Comparison of ENCODE assay signal across 1 cellular context in the genomic region with DNA sequence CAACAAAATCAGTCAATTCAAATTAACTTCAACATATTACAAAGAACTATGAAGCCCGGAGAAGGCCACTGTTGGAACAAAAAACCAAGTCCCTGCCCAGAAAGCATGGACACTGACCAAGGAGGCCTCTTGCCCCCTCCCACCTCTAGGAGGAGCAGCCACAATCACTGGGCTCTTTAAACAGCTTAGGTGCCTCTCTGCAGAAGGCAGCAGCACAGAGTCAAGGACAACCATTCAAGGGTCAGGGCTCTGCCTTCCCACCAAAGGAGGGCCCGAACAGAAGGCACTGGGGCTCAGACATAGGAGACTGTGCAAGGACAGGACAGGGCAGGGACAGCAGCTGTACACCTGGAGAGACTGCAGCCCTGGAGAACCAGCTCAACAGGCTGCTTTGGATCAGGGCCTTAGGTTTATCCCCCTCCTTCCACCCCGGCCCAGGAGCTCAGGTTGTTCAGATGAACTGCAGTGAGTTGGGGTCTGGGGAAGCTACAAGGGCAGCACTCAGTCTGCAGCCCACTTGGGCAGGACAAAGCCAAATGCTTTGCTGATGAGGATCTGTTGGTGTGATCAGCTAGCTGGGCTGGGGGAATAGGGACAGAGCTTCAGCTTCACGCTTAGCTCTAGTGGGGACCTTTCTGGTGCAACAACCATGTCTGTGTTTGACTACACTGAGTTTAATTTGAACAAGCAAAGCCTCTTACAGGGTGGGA.
TF ChIP-seq lines count a peak whose summit lies in the region.

No MANE protein-coding gene starts in this region.

TF ChIP-seq in GM23338, 12 proteins besides CTCF, POLR2A, EP300 and RAD21 (continued from another document):
- TF ChIP-seq EZH2phosphoT487 (IDR thresholded peaks at IDR 0.05; ENCODE audit: unreplicated experiment) (no peak), REST (IDR thresholded peaks at IDR 0.05; ENCODE audit: unreplicated experiment) (no peak), POLR2AphosphoS5 (IDR thresholded peaks at IDR 0.05; ENCODE audit: low read depth) (no peak), ETS1 (IDR thresholded peaks at IDR 0.05) (no peak), CREB1 (CRISPR knock-in tag; IDR thresholded peaks at IDR 0.05; ENCODE audit: low read depth) (no peak), JUNB (IDR thresholded peaks at IDR 0.05; ENCODE audit: unreplicated experiment) (no peak), ZNF331 (CRISPR knock-in tag; IDR thresholded peaks at IDR 0.05; ENCODE audit: low read depth) (no peak)
- TF ChIP-seq, protein P1, sequence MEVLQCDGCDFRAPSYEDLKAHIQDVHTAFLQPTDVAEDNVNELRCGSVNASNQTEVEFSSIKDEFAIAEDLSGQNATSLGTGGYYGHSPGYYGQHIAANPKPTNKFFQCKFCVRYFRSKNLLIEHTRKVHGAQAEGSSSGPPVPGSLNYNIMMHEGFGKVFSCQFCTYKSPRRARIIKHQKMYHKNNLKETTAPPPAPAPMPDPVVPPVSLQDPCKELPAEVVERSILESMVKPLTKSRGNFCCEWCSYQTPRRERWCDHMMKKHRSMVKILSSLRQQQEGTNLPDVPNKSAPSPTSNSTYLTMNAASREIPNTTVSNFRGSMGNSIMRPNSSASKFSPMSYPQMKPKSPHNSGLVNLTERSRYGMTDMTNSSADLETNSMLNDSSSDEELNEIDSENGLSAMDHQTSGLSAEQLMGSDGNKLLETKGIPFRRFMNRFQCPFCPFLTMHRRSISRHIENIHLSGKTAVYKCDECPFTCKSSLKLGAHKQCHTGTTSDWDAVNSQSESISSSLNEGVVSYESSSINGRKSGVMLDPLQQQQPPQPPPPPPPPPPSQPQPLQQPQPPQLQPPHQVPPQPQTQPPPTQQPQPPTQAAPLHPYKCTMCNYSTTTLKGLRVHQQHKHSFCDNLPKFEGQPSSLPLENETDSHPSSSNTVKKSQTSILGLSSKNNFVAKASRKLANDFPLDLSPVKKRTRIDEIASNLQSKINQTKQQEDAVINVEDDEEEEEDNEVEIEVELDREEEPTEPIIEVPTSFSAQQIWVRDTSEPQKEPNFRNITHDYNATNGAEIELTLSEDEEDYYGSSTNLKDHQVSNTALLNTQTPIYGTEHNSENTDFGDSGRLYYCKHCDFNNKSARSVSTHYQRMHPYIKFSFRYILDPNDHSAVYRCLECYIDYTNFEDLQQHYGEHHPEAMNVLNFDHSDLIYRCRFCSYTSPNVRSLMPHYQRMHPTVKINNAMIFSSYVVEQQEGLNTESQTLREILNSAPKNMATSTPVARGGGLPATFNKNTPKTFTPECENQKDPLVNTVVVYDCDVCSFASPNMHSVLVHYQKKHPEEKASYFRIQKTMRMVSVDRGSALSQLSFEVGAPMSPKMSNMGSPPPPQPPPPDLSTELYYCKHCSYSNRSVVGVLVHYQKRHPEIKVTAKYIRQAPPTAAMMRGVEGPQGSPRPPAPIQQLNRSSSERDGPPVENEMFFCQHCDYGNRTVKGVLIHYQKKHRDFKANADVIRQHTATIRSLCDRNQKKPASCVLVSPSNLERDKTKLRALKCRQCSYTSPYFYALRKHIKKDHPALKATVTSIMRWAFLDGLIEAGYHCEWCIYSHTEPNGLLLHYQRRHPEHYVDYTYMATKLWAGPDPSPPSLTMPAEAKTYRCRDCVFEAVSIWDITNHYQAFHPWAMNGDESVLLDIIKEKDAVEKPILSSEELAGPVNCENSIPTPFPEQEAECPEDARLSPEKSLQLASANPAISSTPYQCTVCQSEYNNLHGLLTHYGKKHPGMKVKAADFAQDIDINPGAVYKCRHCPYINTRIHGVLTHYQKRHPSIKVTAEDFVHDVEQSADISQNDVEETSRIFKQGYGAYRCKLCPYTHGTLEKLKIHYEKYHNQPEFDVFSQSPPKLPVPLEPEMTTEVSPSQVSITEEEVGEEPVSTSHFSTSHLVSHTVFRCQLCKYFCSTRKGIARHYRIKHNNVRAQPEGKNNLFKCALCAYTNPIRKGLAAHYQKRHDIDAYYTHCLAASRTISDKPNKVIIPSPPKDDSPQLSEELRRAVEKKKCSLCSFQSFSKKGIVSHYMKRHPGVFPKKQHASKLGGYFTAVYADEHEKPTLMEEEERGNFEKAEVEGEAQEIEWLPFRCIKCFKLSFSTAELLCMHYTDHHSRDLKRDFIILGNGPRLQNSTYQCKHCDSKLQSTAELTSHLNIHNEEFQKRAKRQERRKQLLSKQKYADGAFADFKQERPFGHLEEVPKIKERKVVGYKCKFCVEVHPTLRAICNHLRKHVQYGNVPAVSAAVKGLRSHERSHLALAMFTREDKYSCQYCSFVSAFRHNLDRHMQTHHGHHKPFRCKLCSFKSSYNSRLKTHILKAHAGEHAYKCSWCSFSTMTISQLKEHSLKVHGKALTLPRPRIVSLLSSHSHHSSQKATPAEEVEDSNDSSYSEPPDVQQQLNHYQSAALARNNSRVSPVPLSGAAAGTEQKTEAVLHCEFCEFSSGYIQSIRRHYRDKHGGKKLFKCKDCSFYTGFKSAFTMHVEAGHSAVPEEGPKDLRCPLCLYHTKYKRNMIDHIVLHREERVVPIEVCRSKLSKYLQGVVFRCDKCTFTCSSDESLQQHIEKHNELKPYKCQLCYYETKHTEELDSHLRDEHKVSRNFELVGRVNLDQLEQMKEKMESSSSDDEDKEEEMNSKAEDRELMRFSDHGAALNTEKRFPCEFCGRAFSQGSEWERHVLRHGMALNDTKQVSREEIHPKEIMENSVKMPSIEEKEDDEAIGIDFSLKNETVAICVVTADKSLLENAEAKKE (CRISPR knock-in tag; IDR thresholded peaks at IDR 0.05) = no peak
